Comparison of ENCODE assay signal across 8 cellular contexts in the genomic region with DNA sequence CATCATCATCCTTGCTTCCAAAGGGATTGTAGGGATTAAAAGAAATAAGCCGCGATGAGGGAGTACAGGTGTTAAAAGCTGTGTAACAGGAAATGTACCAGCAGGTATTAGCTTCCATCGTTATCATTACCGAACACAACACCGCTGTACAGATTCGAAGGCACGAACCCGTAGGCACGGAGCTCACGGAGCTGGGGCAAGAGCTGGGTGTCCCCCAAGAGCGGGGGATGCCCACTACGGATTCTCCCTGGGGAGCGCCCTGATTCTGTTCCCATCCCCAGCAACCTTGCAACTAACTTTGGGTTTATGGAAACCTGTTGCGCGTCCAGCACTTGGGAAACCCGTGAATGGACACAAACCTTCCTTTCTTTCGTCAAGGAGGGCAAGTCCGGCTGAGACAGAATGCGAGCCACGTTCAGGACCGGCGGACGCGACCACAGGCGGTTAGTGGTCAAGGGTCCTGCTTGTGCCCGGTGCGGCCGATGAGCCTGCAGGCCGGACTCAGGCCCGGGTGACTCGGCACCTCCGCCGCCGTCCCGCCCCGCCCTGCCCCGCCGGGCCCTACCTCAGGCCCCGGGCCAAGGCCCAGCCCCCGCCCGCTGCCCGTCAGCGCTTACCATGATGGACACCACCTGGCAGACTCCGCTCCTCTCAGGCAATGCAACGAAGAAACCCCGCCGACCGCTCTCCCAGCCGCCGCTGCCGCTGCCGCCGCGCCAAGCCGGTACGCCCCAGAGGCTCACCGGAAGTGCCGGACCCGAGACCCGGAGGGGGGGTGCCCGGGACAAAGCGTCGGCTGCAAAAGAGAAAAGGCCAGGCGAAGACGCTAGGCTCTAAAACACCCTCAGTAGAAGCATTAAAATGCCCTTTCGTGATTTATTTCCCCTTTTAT. TPM values are rescaled to one million over a fixed set of nuclear protein-coding genes. Genes with fewer than 3 reads are reported as not detected.
A peak's percentile ranks its signal among the peaks of the same experiment; 100 is the strongest.
DNase-seq lines count a peak whose midpoint lies in the region; ATAC-seq and TF ChIP-seq lines count a peak whose summit lies in the region.

A gene with protein sequence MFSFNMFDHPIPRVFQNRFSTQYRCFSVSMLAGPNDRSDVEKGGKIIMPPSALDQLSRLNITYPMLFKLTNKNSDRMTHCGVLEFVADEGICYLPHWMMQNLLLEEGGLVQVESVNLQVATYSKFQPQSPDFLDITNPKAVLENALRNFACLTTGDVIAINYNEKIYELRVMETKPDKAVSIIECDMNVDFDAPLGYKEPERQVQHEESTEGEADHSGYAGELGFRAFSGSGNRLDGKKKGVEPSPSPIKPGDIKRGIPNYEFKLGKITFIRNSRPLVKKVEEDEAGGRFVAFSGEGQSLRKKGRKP (minus strand): TSS at position 728 of the 892 bp plus-strand sequence. CDS start 108 bp downstream, at position 620.

- H2AFZ ChIP-seq in neural progenitor cell (replicated peaks) = peak within 1 kb of the TSS; percentile 100

- peak; percentile 50 for ATAC-seq in GM21447 (IDR thresholded peaks at IDR 0.05; ENCODE audit: unreplicated experiment)

- H3F3A ChIP-seq in neural progenitor cell (ENCODE audit: low read depth) = no peaks in the 10 kb centered on the region

- H3K4me1 ChIP-seq in SJCRH30 (0 out of 2 replicates have a peak, but pooled peaks cover 7% of the 10 kb centered on the region), neural progenitor cell (peaks cover 17% of the 10 kb centered on the region), subcutaneous abdominal adipose tissue (ENCODE audit: control insufficient read depth in 5 of 5, insufficient read depth in 5 of 5, low read length in 5 of 5) (peaks cover 6 to 31% (median 26%) of the 10 kb centered on the region in 5 donors)

- peak within 1 kb of the TSS; percentile 99 for H3K4me3 Mint-ChIP-seq in neural progenitor cell

- peak within 1 kb of the TSS; percentile 100 for H3K27ac Mint-ChIP-seq in neural progenitor cell

- peaks cover 4% of the 10 kb centered on the region for H3K27me3 Mint-ChIP-seq in neural progenitor cell (ENCODE audit: insufficient read depth, low read depth)

- peak within 1 kb of the TSS; percentile 91 for H3K4me2 ChIP-seq in neural progenitor cell

- H3K9me3 ChIP-seq in SJCRH30 (replicated peaks) = no peaks in the 10 kb centered on the region
- H3K9me3 ChIP-seq in neural progenitor cell (ENCODE audit: low read depth) = no peaks in the 10 kb centered on the region
- no peaks in the 10 kb centered on the region for H3K9me3 ChIP-seq in subcutaneous abdominal adipose tissue (ENCODE audit: control insufficient read depth in 5 of 5, low read length in 5 of 5)

- DNase-seq in DMS114 treated with DMSO at 0.1 percent for 48 hours (lab: John Stamatoyannopoulos, UW; ENCODE audit: unreplicated experiment) (peak; percentile 84), HuH-7 (ENCODE audit: low spot score) (peak; percentile 78), SJCRH30 (peak; percentile 84), activated gamma-delta T cell treated with Interleukin-2 at 50 U/mL for 16 hours (peak; percentile 75), foreskin fibroblast (peak; percentile 72 to 87), neural progenitor cell (ENCODE audit: low spot score) (peak; percentile 95)

- H3K4me1 Mint-ChIP-seq in neural progenitor cell = peaks cover 25% of the 10 kb centered on the region

- no peak for TF ChIP-seq CTCF in foreskin fibroblast (IDR thresholded peaks at IDR 0.05; ENCODE audit: low read depth, low read length)
- no peak for TF ChIP-seq CTCF in neural progenitor cell (IDR thresholded peaks at IDR 0.05)

- H3K36me3 Mint-ChIP-seq in neural progenitor cell = peaks cover 9% of the 10 kb centered on the region

- H3K27me3 ChIP-seq in SJCRH30 (no peaks in the 10 kb centered on the region), neural progenitor cell (no peaks in the 10 kb centered on the region), subcutaneous abdominal adipose tissue (ENCODE audit: control insufficient read depth in 5 of 5, insufficient read depth in 4 of 5, low read length in 5 of 5) (no peaks in the 10 kb centered on the region)

- H3K36me3 ChIP-seq in SJCRH30 (peaks cover 15% of the 10 kb centered on the region), neural progenitor cell (no peaks in the 10 kb centered on the region), subcutaneous abdominal adipose tissue (ENCODE audit: control insufficient read depth in 5 of 5, insufficient read depth in 5 of 5, low read length in 5 of 5) (peaks cover 0 to 23% (median 11%) of the 10 kb centered on the region in 5 donors)

- H3K27ac ChIP-seq in SJCRH30 = peak within 1 kb of the TSS; percentile 100
- peak within 1 kb of the TSS; percentile 98 for H3K27ac ChIP-seq in neural progenitor cell
- peak within 1 kb of the TSS; percentile 99 for H3K27ac ChIP-seq in subcutaneous abdominal adipose tissue (ENCODE audit: low read depth, low read length)

- peak within 1 kb of the TSS; percentile 94 for H3K9ac ChIP-seq in neural progenitor cell
- H3K9ac ChIP-seq in subcutaneous abdominal adipose tissue (ENCODE audit: low read length in 5 of 5) = peak within 1 kb of the TSS; percentile 86 to 96 (median 95)

- H3K79me2 ChIP-seq in neural progenitor cell (ENCODE audit: low read depth) = peaks cover 58% of the 10 kb centered on the region

- H3K9me3 Mint-ChIP-seq in neural progenitor cell = no peaks in the 10 kb centered on the region

- H3K4me3 ChIP-seq in SJCRH30 (peak within 1 kb of the TSS; percentile 83), foreskin fibroblast (ENCODE audit: low read depth in 1 of 2, low read length in 2 of 2) (peak within 1 kb of the TSS; percentile 80 to 89), neural progenitor cell (peak within 1 kb of the TSS; percentile 77), subcutaneous abdominal adipose tissue (ENCODE audit: low read depth in 1 of 5, low read length in 5 of 5) (peak within 1 kb of the TSS; percentile 71 to 96 (median 94))

- peaks cover 41% of the 10 kb centered on the region for H4K20me1 ChIP-seq in neural progenitor cell (ENCODE audit: low read depth)

RNA-seq across cellular contexts. Expression of the gene that starts here (rescaled TPM):
- 91.8 and 98.1 TPM in 2 replicates for total RNA-seq in SJCRH30 (2014; rRNA removed; shearing (Covaris generic))
- total RNA-seq in neural progenitor cell (ENCODE audit: low replicate concordance) = 37.5 and 37.7 TPM in 2 replicates

Comparison
In these comparisons a context has a peak if more than half of its experiments do, and no peak if none do; other contexts are left out.
1. Peak in every context shown above with its lines: DNase-seq, ATAC-seq, H3K4me3 ChIP-seq and H3K27ac ChIP-seq.